In genomic region chr22:27113211-27114030, GRCh38 we compare ENCODE assay signal across 8 cellular contexts.
DNase-seq lines count a peak whose midpoint lies in the region; ATAC-seq and TF ChIP-seq lines count a peak whose summit lies in the region.

No MANE protein-coding gene starts in this region.

- peak overlapping the region in 4 of 5 donors; percentile 47 to 72 (median 58) for H3K27ac ChIP-seq in stomach

- ATAC-seq in GM19351 (IDR thresholded peaks at IDR 0.05; ENCODE audit: unreplicated experiment): no peak
- ATAC-seq in GM21447 (IDR thresholded peaks at IDR 0.05; ENCODE audit: unreplicated experiment): no peak

- TF ChIP-seq EP300 in stomach (IDR thresholded peaks at IDR 0.05): no peak

- intact Hi-C loops in stomach (cut with DNase I; ENCODE audit: low total_unique reads): no loop called here

- WGBS in stomach, 5 donors: 15 to 43% (median 39%) methylated on average over 4 of the region's 4 CpGs

- no peak for TF ChIP-seq CTCF in stomach (IDR thresholded peaks at IDR 0.05)

- peaks cover 25% of the 10 kb centered on the region for H3K9me3 ChIP-seq in adipocyte (ENCODE audit: control insufficient read depth, low read length)
- H3K9me3 ChIP-seq in stomach: no peaks in the 10 kb centered on the region

- H3K4me3 ChIP-seq in adipocyte (ENCODE audit: low read length) (no peak overlapping the region), stomach (no peak overlapping the region)

- no peak for TF ChIP-seq POLR2A in stomach (IDR thresholded peaks at IDR 0.05)

- H3K27me3 ChIP-seq in adipocyte (replicated peaks; ENCODE audit: control insufficient read depth, insufficient read depth, low read length): no peaks in the 10 kb centered on the region
- no peaks in the 10 kb centered on the region for H3K27me3 ChIP-seq in stomach

- H3K9ac ChIP-seq in adipocyte (ENCODE audit: low read length): peak overlapping the region; percentile 23

- no peaks in the 10 kb centered on the region for H3K36me3 ChIP-seq in adipocyte (ENCODE audit: control insufficient read depth, insufficient read depth, low read length, severe bottlenecking)
- no peaks in the 10 kb centered on the region for H3K36me3 ChIP-seq in stomach

- H3K4me1 ChIP-seq in adipocyte (ENCODE audit: control insufficient read depth, insufficient read depth, low read length) (peaks cover 35% of the 10 kb centered on the region), stomach (peaks cover 14 to 62% (median 26%) of the 10 kb centered on the region in 4 donors)

- DNase-seq in HT-29 (ENCODE audit: low spot score) (peak; percentile 51), adipocyte (ENCODE audit: low read depth) (peak; percentile 90), hippocampal formation (lab: John Stamatoyannopoulos, UW) (peak; percentile 38 to 40), stomach (peak; percentile 52), Kasumi-1 (lab: John Stamatoyannopoulos, UW) (no peak), cortex of kidney (lab: John Stamatoyannopoulos, UW) (no peak)

Comparison
In these comparisons a context has a peak if more than half of its experiments do, and no peak if none do; other contexts are left out.
1. DNase-seq: peak in HT-29 (single experiment), adipocyte (single experiment), hippocampal formation (2 of 2) and stomach (single experiment); none in Kasumi-1 (0 of 2) and cortex of kidney (single experiment).